ENCODE assay signal across 8 cellular contexts in the genomic region with DNA sequence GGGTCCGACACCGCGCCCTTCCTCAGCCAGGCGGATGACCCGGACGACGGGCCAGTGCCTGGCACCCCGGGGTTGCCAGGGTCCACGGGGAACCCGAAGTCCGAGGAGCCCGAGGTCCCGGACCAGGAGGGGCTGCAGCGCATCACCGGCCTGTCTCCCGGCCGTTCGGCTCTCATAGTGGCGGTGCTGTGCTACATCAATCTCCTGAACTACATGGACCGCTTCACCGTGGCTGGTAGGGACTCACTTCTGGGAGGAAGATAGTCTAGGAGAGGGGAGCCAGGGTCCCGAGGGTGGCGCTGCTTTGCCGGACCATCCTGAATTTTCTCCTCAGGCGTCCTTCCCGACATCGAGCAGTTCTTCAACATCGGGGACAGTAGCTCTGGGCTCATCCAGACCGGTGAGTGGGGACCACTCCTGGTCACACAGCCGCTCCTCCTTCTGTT. TPM values are rescaled to one million over a fixed set of nuclear protein-coding genes. Genes with fewer than 3 reads are reported as not detected.
A peak's percentile ranks its signal among the peaks of the same experiment; 100 is the strongest.
DNase-seq lines count a peak whose midpoint lies in the region; ATAC-seq and TF ChIP-seq lines count a peak whose summit lies in the region.

No MANE protein-coding gene starts in this region.

- H3K79me2 ChIP-seq in ACC112 (ENCODE audit: control insufficient read depth, insufficient read depth, low read length, unreplicated experiment) (peaks cover 29% of the 10 kb centered on the region), fibroblast of lung (ENCODE audit: control insufficient read depth, insufficient read depth, low read length) (peaks cover 25% of the 10 kb centered on the region)

- H3K27ac ChIP-seq in ACC112 (ENCODE audit: low read depth, low read length) = peak overlapping the region; percentile 92
- H3K27ac ChIP-seq in RWPE1 = peak overlapping the region; percentile 86
- peak overlapping the region; percentile 90 for H3K27ac ChIP-seq in fibroblast of lung (ENCODE audit: insufficient read depth, low read length)

- H3K36me3 ChIP-seq in ACC112 (ENCODE audit: insufficient read depth, low read length) (no peaks in the 10 kb centered on the region), fibroblast of lung (ENCODE audit: control insufficient read depth, insufficient read depth, low read length) (peaks cover 5% of the 10 kb centered on the region)

- peaks cover 9% of the 10 kb centered on the region for H3K4me1 Mint-ChIP-seq in progenitor cell of endocrine pancreas (ENCODE audit: low read depth)

- ATAC-seq in GM21619 (IDR thresholded peaks at IDR 0.05; ENCODE audit: unreplicated experiment) = peak; percentile 23

- H3K4me3 Mint-ChIP-seq in progenitor cell of endocrine pancreas (ENCODE audit: low read depth) = peak overlapping the region; percentile 90

- peak overlapping the region; percentile 73 for H3K27ac Mint-ChIP-seq in progenitor cell of endocrine pancreas

- POLR2A ChIA-PET in RWPE1 (lab: Yijun Ruan, JAX; ENCODE audit: low non-redundant PET) = no interaction called here

- H3K9me3 Mint-ChIP-seq in progenitor cell of endocrine pancreas (ENCODE audit: low read depth) = no peaks in the 10 kb centered on the region

- peak overlapping the region; percentile 99 for H3K4me3 ChIP-seq in ACC112 (ENCODE audit: low read depth, low read length)
- H3K4me3 ChIP-seq in fibroblast of lung (replicated peaks in 1 of 4; ENCODE audit: control extremely low read depth in 1 of 4, insufficient read depth in 1 of 4, low read depth in 3 of 4, low read length in 4 of 4) = peak overlapping the region; percentile 92 to 98 (median 94)

- H3K4me2 ChIP-seq in fibroblast of lung (ENCODE audit: extremely low read depth, insufficient read depth, low read length) = peak overlapping the region; percentile 86

- H3K9ac ChIP-seq in fibroblast of lung (ENCODE audit: insufficient read depth, low read length) = peak overlapping the region; percentile 88

- peaks cover 16% of the 10 kb centered on the region for H3K4me1 ChIP-seq in ACC112 (ENCODE audit: control insufficient read depth, insufficient read depth, low read length, unreplicated experiment)
- peaks cover 2% of the 10 kb centered on the region for H3K4me1 ChIP-seq in fibroblast of lung (ENCODE audit: control insufficient read depth, extremely low read depth, insufficient read depth, low read length)

- CTCF ChIA-PET in RWPE1 (lab: Yijun Ruan, JAX) = no interaction called here

- DNase-seq in RWPE1 (ENCODE audit: low spot score) (peak; percentile 6), fibroblast of lung (ENCODE audit: low read depth in 2 of 2) (peak in 1 of 2 donors; percentile 5), progenitor cell of endocrine pancreas (ENCODE audit: low spot score, unreplicated experiment) (no peak), NCI-H2081 (lab: John Stamatoyannopoulos, UW) (no peak), dedifferentiated amniotic fluid mesenchymal stem cell (ENCODE audit: extremely low spot score) (no peak), cerebellar cortex (ENCODE audit: low spot score) (no peak)

- H2AFZ ChIP-seq in ACC112 (ENCODE audit: low read length, unreplicated experiment) (peak overlapping the region; percentile 99), fibroblast of lung (ENCODE audit: low read length) (peak overlapping the region; percentile 95)

- no peaks in the 10 kb centered on the region for H3K27me3 ChIP-seq in ACC112 (ENCODE audit: insufficient read depth, low read length)
- no peaks in the 10 kb centered on the region for H3K27me3 ChIP-seq in fibroblast of lung (ENCODE audit: control insufficient read depth, insufficient read depth, low read length)

- H4K20me1 ChIP-seq in fibroblast of lung (ENCODE audit: control insufficient read depth, extremely low read depth, insufficient read depth, low read length) = no peaks in the 10 kb centered on the region

- no peaks in the 10 kb centered on the region for H3K9me3 ChIP-seq in fibroblast of lung (ENCODE audit: control insufficient read depth, insufficient read depth, low read depth, low read length)

- peaks cover 2% of the 10 kb centered on the region for H3K36me3 Mint-ChIP-seq in progenitor cell of endocrine pancreas (ENCODE audit: insufficient read depth)

- no peak for TF ChIP-seq CTCF in RWPE1 (conservative IDR thresholded peaks at IDR 0.05; ENCODE audit: low read depth)
- TF ChIP-seq CTCF in fibroblast of lung (conservative IDR thresholded peaks at IDR 0.05 in 1 of 2, IDR thresholded peaks at IDR 0.05 in 1 of 2; ENCODE audit: low read depth in 1 of 2, low read length in 2 of 2) = no peak
- no peak for TF ChIP-seq CTCF in progenitor cell of endocrine pancreas (IDR thresholded peaks at IDR 0.05; ENCODE audit: unreplicated experiment)

- H3K27me3 Mint-ChIP-seq in progenitor cell of endocrine pancreas = no peaks in the 10 kb centered on the region

RNA-seq across cellular contexts. Expression of a gene that starts 0.6 kb away (rescaled TPM):
- total RNA-seq in fibroblast of lung (19.5 and 27.2 TPM in 2 replicates), progenitor cell of endocrine pancreas (36.6 and 41.1 TPM in 2 replicates)
- polyA plus RNA-seq in fibroblast of lung = 24.4 and 27.1 TPM in 2 replicates
- polyA plus RNA-seq in fibroblast of lung (2012) = 28.7 and 36.7 TPM in 2 replicates
- 51.8 and 76.1 TPM in 2 replicates for polyA minus RNA-seq in fibroblast of lung (ENCODE audit: low replicate concordance)

RNA-seq across cellular contexts. Expression of a gene that starts 9.7 kb away (rescaled TPM):
- total RNA-seq in fibroblast of lung (0.26 and 0.50 TPM in 2 replicates), progenitor cell of endocrine pancreas (5.8 and 8.0 TPM in 2 replicates)
- 1.4 TPM in 2 replicates for polyA plus RNA-seq in fibroblast of lung
- 0.90 and 1.5 TPM in 2 replicates for polyA plus RNA-seq in fibroblast of lung (2012)
- 1.2 and 6.0 TPM in 2 replicates for polyA minus RNA-seq in fibroblast of lung (ENCODE audit: low replicate concordance)

RNA-seq across cellular contexts. Expression of a gene that starts 24.4 kb away (rescaled TPM):
- total RNA-seq in fibroblast of lung (15.4 and 16.0 TPM in 2 replicates), progenitor cell of endocrine pancreas (70.4 and 77.1 TPM in 2 replicates)
- polyA plus RNA-seq in fibroblast of lung = 25.6 and 34.2 TPM in 2 replicates
- polyA plus RNA-seq in fibroblast of lung (2012) = 13.0 and 18.5 TPM in 2 replicates
- polyA minus RNA-seq in fibroblast of lung (ENCODE audit: low replicate concordance) = 13.7 and 20.8 TPM in 2 replicates

RNA-seq across cellular contexts. Expression of a gene that starts 43.4 kb away (rescaled TPM):
- total RNA-seq in fibroblast of lung (under 0.01 and 0.26 TPM in 2 replicates), progenitor cell of endocrine pancreas (not detected in 2 replicates)
- 0.05 TPM in 1 of 2 replicates, not detected in the other for polyA plus RNA-seq in fibroblast of lung
- polyA plus RNA-seq in fibroblast of lung (2012) = 0.08 TPM in 1 of 2 replicates, not detected in the other
- polyA minus RNA-seq in fibroblast of lung (ENCODE audit: low replicate concordance) = 0.98 TPM in 1 of 2 replicates, not detected in the other

RNA-seq across cellular contexts. Expression of a gene that starts 50.1 kb away (rescaled TPM):
- 17.2 and 22.6 TPM in 2 replicates for total RNA-seq in fibroblast of lung
- polyA plus RNA-seq in fibroblast of lung = 5.9 and 9.0 TPM in 2 replicates
- polyA plus RNA-seq in fibroblast of lung (2012) = 11.7 and 17.3 TPM in 2 replicates
- 3.3 and 5.2 TPM in 2 replicates for polyA minus RNA-seq in fibroblast of lung (ENCODE audit: low replicate concordance)
- total RNA-seq in progenitor cell of endocrine pancreas = 33.3 and 34.9 TPM in 2 replicates
